18 cellular contexts compared by ENCODE assay signal in the genomic region with DNA sequence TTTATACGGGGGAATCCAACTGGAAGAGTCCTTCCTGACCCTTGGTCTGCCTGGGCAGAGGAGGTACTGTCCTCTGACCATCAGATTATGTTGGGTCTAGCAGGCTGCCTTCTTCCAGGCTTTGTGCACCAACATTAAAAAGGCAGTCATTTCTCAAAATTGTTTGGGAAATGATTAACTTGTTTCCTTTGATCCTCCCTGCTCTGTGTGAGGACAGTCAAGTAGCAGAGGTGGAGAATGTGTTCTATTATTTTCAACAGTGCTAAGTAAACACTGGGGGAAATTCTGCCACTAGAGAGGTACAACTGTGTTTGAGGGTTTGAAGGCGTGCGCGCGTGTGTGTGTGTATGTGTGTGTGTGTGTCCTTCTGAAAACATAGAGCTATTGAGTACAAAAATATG. TPM values are rescaled to one million over a fixed set of nuclear protein-coding genes. Genes with fewer than 3 reads are reported as not detected.
A peak's percentile ranks its signal among the peaks of the same experiment; 100 is the strongest.
DNase-seq lines count a peak whose midpoint lies in the region; ATAC-seq and TF ChIP-seq lines count a peak whose summit lies in the region.
"Had no signal": no experiment of that assay in that cellular context is flagged by ENCODE, and none has a peak within 500 bp of the region (broad histone marks: within the 10 kb centered on the region; RNA-seq: fewer than 3 reads in every experiment).

No MANE protein-coding gene starts in this region.

- H3K36me3 ChIP-seq in lower lobe of right lung (peaks cover 42% of the 10 kb centered on the region), brain microvascular endothelial cell (replicated peaks) (no peaks in the 10 kb centered on the region)

- TF ChIP-seq CTCF in Calu3 (IDR thresholded peaks at IDR 0.05; ENCODE audit: unreplicated experiment), result no peak
- no peak for TF ChIP-seq CTCF in lower lobe of right lung (IDR thresholded peaks at IDR 0.05)
- TF ChIP-seq CTCF in brain microvascular endothelial cell (IDR thresholded peaks at IDR 0.05; ENCODE audit: low read depth, low read length, missing control alignments), result no peak

- no peak overlapping the region for H3K4me3 Mint-ChIP-seq in Calu3 (ENCODE audit: low read depth, unreplicated experiment)
- H3K4me3 Mint-ChIP-seq in activated T-helper 1 cell treated with anti-CD3 and anti-CD28 coated beads, Interleukin-12 subunit alpha, Interleukin-12 subunit beta, Interleukin-2, Interleukin-4 antibody, amounts not matched to agents 30 ng/mL and 10 ng/mL and 1 ng/mL, durations not matched to agents 14 hours and 24 hours and 36 hours, result peak overlapping the region; percentile 2
- H3K4me3 Mint-ChIP-seq in stimulated activated memory B cell treated with anti-CD40 and anti-IgM and Interleukin-4, amounts not matched to agents 10 μg/mL and 1 μg/mL and 100 μg/mL, for 72 hours, result no peak overlapping the region
- H3K4me3 Mint-ChIP-seq: activated naive CD4-positive, alpha-beta T cell treated with anti-CD3 and anti-CD28 coated beads, Interleukin-2, amount 50 U/mL, for 24 hours; memory B cell had no signal

- peak; percentile 19 for DNase-seq in Calu3
- DNase-seq in activated T-helper 1 cell treated with anti-CD3 and anti-CD28 coated beads, Interleukin-12 subunit alpha, Interleukin-12 subunit beta, Interleukin-2, Interleukin-4 antibody, amounts not matched to agents 30 ng/mL and 10 ng/mL and 1 ng/mL, durations not matched to agents 14 hours and 24 hours and 36 hours (ENCODE audit: low spot score), result no peak
- DNase-seq in lower lobe of right lung, result peak; percentile 76
- DNase-seq in brain microvascular endothelial cell, result no peak
- DNase-seq in dedifferentiated amniotic fluid mesenchymal stem cell (ENCODE audit: extremely low spot score), result no peak
- DNase-seq: activated CD4-positive, CD25-positive, alpha-beta regulatory T cell treated with anti-CD3 and anti-CD28 coated beads, Interleukin-2, amount 50 U/mL, for 72 hours; DND-41; effector CD8-positive, alpha-beta T cell; Karpas-422; NCI-H226; Right ventricle myocardium superior; T-helper 2 cell had no signal

- BruUV-seq in Calu3 (replicated peaks; lab: Mats Ljungman, UMichigan), result no TSS peak

- ATAC-seq in GM21423 (IDR thresholded peaks at IDR 0.05; ENCODE audit: unreplicated experiment) (peak; percentile 35), lower lobe of right lung (peak; percentile 91 to 93)
- ATAC-seq in stimulated activated memory B cell treated with anti-CD40 and anti-IgM and Interleukin-4, amounts not matched to agents 10 μg/mL and 1 μg/mL and 100 μg/mL, for 72 hours, result no peak

- no peaks in the 10 kb centered on the region for H3K27me3 Mint-ChIP-seq in Calu3 (ENCODE audit: unreplicated experiment)
- no peaks in the 10 kb centered on the region for H3K27me3 Mint-ChIP-seq in activated T-helper 1 cell treated with anti-CD3 and anti-CD28 coated beads, Interleukin-12 subunit alpha, Interleukin-12 subunit beta, Interleukin-2, Interleukin-4 antibody, amounts not matched to agents 30 ng/mL and 10 ng/mL and 1 ng/mL, durations not matched to agents 14 hours and 24 hours and 36 hours (ENCODE audit: insufficient read depth)
- H3K27me3 Mint-ChIP-seq in stimulated activated memory B cell treated with anti-CD40 and anti-IgM and Interleukin-4, amounts not matched to agents 10 μg/mL and 1 μg/mL and 100 μg/mL, for 72 hours, result no peaks in the 10 kb centered on the region
- H3K27me3 Mint-ChIP-seq: activated naive CD4-positive, alpha-beta T cell treated with anti-CD3 and anti-CD28 coated beads, Interleukin-2, amount 50 U/mL, for 24 hours; memory B cell had no signal

- no peak overlapping the region for H3K27ac Mint-ChIP-seq in Calu3 (ENCODE audit: unreplicated experiment)
- H3K27ac Mint-ChIP-seq in activated T-helper 1 cell treated with anti-CD3 and anti-CD28 coated beads, Interleukin-12 subunit alpha, Interleukin-12 subunit beta, Interleukin-2, Interleukin-4 antibody, amounts not matched to agents 30 ng/mL and 10 ng/mL and 1 ng/mL, durations not matched to agents 14 hours and 24 hours and 36 hours, result no peak overlapping the region
- H3K27ac Mint-ChIP-seq in stimulated activated memory B cell treated with anti-CD40 and anti-IgM and Interleukin-4, amounts not matched to agents 10 μg/mL and 1 μg/mL and 100 μg/mL, for 72 hours, result no peak overlapping the region
- H3K27ac Mint-ChIP-seq: activated naive CD4-positive, alpha-beta T cell treated with anti-CD3 and anti-CD28 coated beads, Interleukin-2, amount 50 U/mL, for 24 hours; memory B cell had no signal

- CTCF ChIA-PET in Calu3 (lab: Charles Lee), result interaction anchor here (1.0 to 1.4 kb wide), 2 partner anchors 10 to 19 kb away, joined by 3 to 4 read pairs; no protein-coding TSS in a partner anchor

- peaks cover 12% of the 10 kb centered on the region for H3K4me1 Mint-ChIP-seq in Calu3 (ENCODE audit: low read depth, unreplicated experiment)
- peaks cover 29% of the 10 kb centered on the region for H3K4me1 Mint-ChIP-seq in activated T-helper 1 cell treated with anti-CD3 and anti-CD28 coated beads, Interleukin-12 subunit alpha, Interleukin-12 subunit beta, Interleukin-2, Interleukin-4 antibody, amounts not matched to agents 30 ng/mL and 10 ng/mL and 1 ng/mL, durations not matched to agents 14 hours and 24 hours and 36 hours (ENCODE audit: low read depth)
- peaks cover 10% of the 10 kb centered on the region for H3K4me1 Mint-ChIP-seq in stimulated activated memory B cell treated with anti-CD40 and anti-IgM and Interleukin-4, amounts not matched to agents 10 μg/mL and 1 μg/mL and 100 μg/mL, for 72 hours

- peaks cover 40% of the 10 kb centered on the region for H3K4me1 ChIP-seq in lower lobe of right lung

- in situ Hi-C loops in brain microvascular endothelial cell (cut with HindIII; ENCODE audit: low pct_ligation_motif_present, low sequenced_read_pairs), result no loop called here

- intact Hi-C loops in Calu3 (cut with micrococcal nuclease; ENCODE audit: unreplicated experiment), result loop anchor here (5.0 kb wide), 1 partner anchor 62 kb away; no protein-coding TSS in a partner anchor
- intact Hi-C loops in activated T-helper 1 cell treated with anti-CD3 and anti-CD28 coated beads, Interleukin-12 subunit alpha, Interleukin-12 subunit beta, Interleukin-2, Interleukin-4 antibody, amounts not matched to agents 30 ng/mL and 10 ng/mL and 1 ng/mL, durations not matched to agents 14 hours and 24 hours and 36 hours (cut with micrococcal nuclease), result loop anchor here (5.0 kb wide), 1 partner anchor 1288 kb away; no protein-coding TSS in a partner anchor
- intact Hi-C loops in lower lobe of right lung (cut with DNase I), result no loop called here

- H3K9me3 Mint-ChIP-seq in Calu3 (ENCODE audit: low read depth, unreplicated experiment), result no peaks in the 10 kb centered on the region
- no peaks in the 10 kb centered on the region for H3K9me3 Mint-ChIP-seq in activated T-helper 1 cell treated with anti-CD3 and anti-CD28 coated beads, Interleukin-12 subunit alpha, Interleukin-12 subunit beta, Interleukin-2, Interleukin-4 antibody, amounts not matched to agents 30 ng/mL and 10 ng/mL and 1 ng/mL, durations not matched to agents 14 hours and 24 hours and 36 hours
- H3K9me3 Mint-ChIP-seq in stimulated activated memory B cell treated with anti-CD40 and anti-IgM and Interleukin-4, amounts not matched to agents 10 μg/mL and 1 μg/mL and 100 μg/mL, for 72 hours, result no peaks in the 10 kb centered on the region
- H3K9me3 Mint-ChIP-seq: activated naive CD4-positive, alpha-beta T cell treated with anti-CD3 and anti-CD28 coated beads, Interleukin-2, amount 50 U/mL, for 24 hours; memory B cell had no signal

- no peak overlapping the region for H3K4me3 ChIP-seq in lower lobe of right lung
- no peak overlapping the region for H3K4me3 ChIP-seq in brain microvascular endothelial cell (ENCODE audit: low read depth, low read length)
- H3K4me3 ChIP-seq: BLaER1 treated with 17β-estradiol and CSF1 and Interleukin-3, amounts not matched to agents 10 nM and 100 nM had no signal

- H3K9me3 ChIP-seq in lower lobe of right lung, result no peaks in the 10 kb centered on the region
- H3K9me3 ChIP-seq: BLaER1 treated with 17β-estradiol and CSF1 and Interleukin-3, amounts not matched to agents 10 nM and 100 nM had no signal

- H3K27ac ChIP-seq in lower lobe of right lung (peak overlapping the region; percentile 53), brain microvascular endothelial cell (no peak overlapping the region)
- H3K27ac ChIP-seq: BLaER1 treated with 17β-estradiol and CSF1 and Interleukin-3, amounts not matched to agents 10 nM and 100 nM; HL-60 had no signal

- H3K36me3 Mint-ChIP-seq in Calu3 (ENCODE audit: insufficient read depth, unreplicated experiment), result peaks cover 11% of the 10 kb centered on the region
- H3K36me3 Mint-ChIP-seq in activated T-helper 1 cell treated with anti-CD3 and anti-CD28 coated beads, Interleukin-12 subunit alpha, Interleukin-12 subunit beta, Interleukin-2, Interleukin-4 antibody, amounts not matched to agents 30 ng/mL and 10 ng/mL and 1 ng/mL, durations not matched to agents 14 hours and 24 hours and 36 hours (ENCODE audit: low read depth), result peaks cover 20% of the 10 kb centered on the region
- H3K36me3 Mint-ChIP-seq in stimulated activated memory B cell treated with anti-CD40 and anti-IgM and Interleukin-4, amounts not matched to agents 10 μg/mL and 1 μg/mL and 100 μg/mL, for 72 hours, result peaks cover 3% of the 10 kb centered on the region

- H3K27me3 ChIP-seq in lower lobe of right lung (ENCODE audit: low read depth), result no peaks in the 10 kb centered on the region
- peaks cover 2% of the 10 kb centered on the region for H3K27me3 ChIP-seq in brain microvascular endothelial cell (replicated peaks)
- H3K27me3 ChIP-seq: BLaER1 treated with 17β-estradiol and CSF1 and Interleukin-3, amounts not matched to agents 10 nM and 100 nM had no signal

RNA-seq across cellular contexts. Expression of gene ACSL5, which starts 20.6 kb away (rescaled TPM):
- total RNA-seq in Calu3 (2022), result 35.3 and 59.2 TPM in 2 replicates
- 46.7 and 50.7 TPM in 2 replicates for total RNA-seq in activated T-helper 1 cell treated with anti-CD3 and anti-CD28 coated beads, Interleukin-12 subunit alpha, Interleukin-12 subunit beta, Interleukin-2, Interleukin-4 antibody, amounts not matched to agents 30 ng/mL and 10 ng/mL and 1 ng/mL, durations not matched to agents 14 hours and 24 hours and 36 hours
- 81.1 TPM for total RNA-seq in lower lobe of right lung

RNA-seq across cellular contexts. Expression of gene ZDHHC6, which starts 52.2 kb away (rescaled TPM):
- total RNA-seq in Calu3 (2022), result 25.7 and 28.7 TPM in 2 replicates
- 51.9 and 52.6 TPM in 2 replicates for total RNA-seq in activated T-helper 1 cell treated with anti-CD3 and anti-CD28 coated beads, Interleukin-12 subunit alpha, Interleukin-12 subunit beta, Interleukin-2, Interleukin-4 antibody, amounts not matched to agents 30 ng/mL and 10 ng/mL and 1 ng/mL, durations not matched to agents 14 hours and 24 hours and 36 hours
- total RNA-seq in lower lobe of right lung, result 36.4 TPM

RNA-seq across cellular contexts. Expression of gene VTI1A, which starts 52.5 kb away (rescaled TPM):
- total RNA-seq in Calu3 (2022) (26.5 and 28.6 TPM in 2 replicates), lower lobe of right lung (36.9 TPM)
- total RNA-seq in activated T-helper 1 cell treated with anti-CD3 and anti-CD28 coated beads, Interleukin-12 subunit alpha, Interleukin-12 subunit beta, Interleukin-2, Interleukin-4 antibody, amounts not matched to agents 30 ng/mL and 10 ng/mL and 1 ng/mL, durations not matched to agents 14 hours and 24 hours and 36 hours, result 39.4 and 39.9 TPM in 2 replicates

Comparison
In these comparisons a context has a peak if more than half of its experiments do, and no peak if none do; other contexts are left out.
1. DNase-seq: peak in Calu3 (single experiment) and lower lobe of right lung (single experiment); none in activated T-helper 1 cell treated with anti-CD3 and anti-CD28 coated beads, Interleukin-12 subunit alpha, Interleukin-12 subunit beta, Interleukin-2, Interleukin-4 antibody, amounts not matched to agents 30 ng/mL and 10 ng/mL and 1 ng/mL, durations not matched to agents 14 hours and 24 hours and 36 hours (single experiment), brain microvascular endothelial cell (single experiment) and dedifferentiated amniotic fluid mesenchymal stem cell (single experiment).